Comparison of ENCODE assay signal across 12 cellular contexts in the genomic region with DNA sequence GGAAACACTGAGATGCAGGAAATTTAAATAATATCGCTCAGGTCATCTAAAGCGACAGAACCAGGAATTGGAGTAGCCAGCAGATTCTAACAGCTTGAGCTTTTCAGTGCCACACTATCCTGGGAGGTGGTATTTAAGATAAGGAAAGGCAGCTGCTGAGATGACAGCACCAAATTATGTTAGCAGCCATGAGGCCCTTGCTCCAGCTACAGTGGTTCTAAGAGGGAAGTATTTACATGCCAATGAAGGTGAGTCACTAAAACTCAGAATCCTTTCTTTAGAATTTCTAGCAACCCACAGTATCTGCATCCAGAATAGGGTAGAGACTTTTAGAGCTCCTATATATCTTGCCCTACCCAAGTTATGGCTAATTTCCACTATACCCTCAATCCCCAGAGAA.
A peak's percentile ranks its signal among the peaks of the same experiment; 100 is the strongest.
DNase-seq lines count a peak whose midpoint lies in the region; ATAC-seq, FAIRE-seq and TF ChIP-seq lines count a peak whose summit lies in the region.
"Had no signal": no experiment of that assay in that cellular context is flagged by ENCODE, and none has a peak within 500 bp of the region (broad histone marks: within the 10 kb centered on the region; RNA-seq: fewer than 3 reads in every experiment).

No MANE protein-coding gene starts in this region.

- H3K9me3 ChIP-seq in RWPE2 (ENCODE audit: severe bottlenecking): no peaks in the 10 kb centered on the region
- no peaks in the 10 kb centered on the region for H3K9me3 ChIP-seq in osteoblast (ENCODE audit: low read depth, low read length)

- H3K36me3 ChIP-seq in RWPE2 (ENCODE audit: low read depth) (no peaks in the 10 kb centered on the region), osteoblast (ENCODE audit: insufficient read depth, low read length) (no peaks in the 10 kb centered on the region)

- no peaks in the 10 kb centered on the region for H3K4me1 Mint-ChIP-seq in activated T-cell treated with anti-CD3 and anti-CD28 coated beads, Interleukin-2, amount 50 U/mL, for 72 hours (ENCODE audit: low read depth)
- H3K4me1 Mint-ChIP-seq: activated naive CD8-positive, alpha-beta T cell treated with anti-CD3 and anti-CD28 coated beads for 36 hours had no signal

- H4K20me1 ChIP-seq in osteoblast (ENCODE audit: insufficient read depth, low read length): no peaks in the 10 kb centered on the region

- no peaks in the 10 kb centered on the region for H3K9me3 Mint-ChIP-seq in activated T-cell treated with anti-CD3 and anti-CD28 coated beads, Interleukin-2, amount 50 U/mL, for 72 hours
- H3K9me3 Mint-ChIP-seq: activated CD4-positive, alpha-beta memory T cell treated with anti-CD3 and anti-CD28 coated beads for 36 hours; activated naive CD8-positive, alpha-beta T cell treated with anti-CD3 and anti-CD28 coated beads for 36 hours had no signal

- FAIRE-seq in GM12892 (lab: Jason Lieb, UNC): no peak

- no peak overlapping the region for H3K4me2 ChIP-seq in osteoblast (ENCODE audit: insufficient read depth, low read length)

- no peaks in the 10 kb centered on the region for H3K36me3 Mint-ChIP-seq in activated T-cell treated with anti-CD3 and anti-CD28 coated beads, Interleukin-2, amount 50 U/mL, for 72 hours (ENCODE audit: insufficient read depth in 2 of 2)
- H3K36me3 Mint-ChIP-seq: activated CD4-positive, alpha-beta memory T cell treated with anti-CD3 and anti-CD28 coated beads for 36 hours; activated naive CD8-positive, alpha-beta T cell treated with anti-CD3 and anti-CD28 coated beads for 36 hours had no signal

- H3K27ac ChIP-seq in RWPE2 (ENCODE audit: poor library complexity, severe bottlenecking) (no peak overlapping the region), foreskin keratinocyte (no peak overlapping the region), osteoblast (ENCODE audit: low read depth, low read length) (no peak overlapping the region)

- peaks cover 10% of the 10 kb centered on the region for H3K27me3 Mint-ChIP-seq in activated T-cell treated with anti-CD3 and anti-CD28 coated beads, Interleukin-2, amount 50 U/mL, for 72 hours (ENCODE audit: low read depth)
- H3K27me3 Mint-ChIP-seq: activated CD4-positive, alpha-beta memory T cell treated with anti-CD3 and anti-CD28 coated beads for 36 hours had no signal

- H2AFZ ChIP-seq in osteoblast (ENCODE audit: low read length): no peak overlapping the region

- ATAC-seq in RWPE2 (ENCODE audit: low read depth): peak; percentile 52; the same call in 1 of the 3 replicates
- peak; percentile 85 for ATAC-seq in foreskin keratinocyte
- ATAC-seq in activated T-cell treated with anti-CD3 and anti-CD28 coated beads, Interleukin-2, amount 50 U/mL, for 72 hours (replicated peaks in 1 of 2): no peak

- peak; percentile 19 for DNase-seq in GM04503 (ENCODE audit: low read depth)
- no peak for DNase-seq in RWPE2 (ENCODE audit: low spot score)
- peak in 1 of 2 donors; percentile 48 for DNase-seq in foreskin keratinocyte
- DNase-seq in osteoblast (ENCODE audit: insufficient read length, low spot score, missing footprints): peak; percentile 69
- DNase-seq in NCI-H69 (lab: John Stamatoyannopoulos, UW): no peak
- no peak for DNase-seq in activated CD8-positive, alpha-beta memory T cell treated with anti-CD3 and anti-CD28 coated beads, Interleukin-2, amount 50 U/mL, for 48 hours
- no peak for DNase-seq in GM12892 (ENCODE audit: insufficient read length)
- DNase-seq in activated T-cell treated with anti-CD3 and anti-CD28 coated beads, Interleukin-2, amount 50 U/mL, for 72 hours: no peak
- DNase-seq: activated CD4-positive, alpha-beta memory T cell treated with anti-CD3 and anti-CD28 coated beads for 36 hours; activated naive CD8-positive, alpha-beta T cell treated with anti-CD3 and anti-CD28 coated beads for 36 hours; midbrain; NCI-H345 had no signal

- H3K27ac Mint-ChIP-seq in activated T-cell treated with anti-CD3 and anti-CD28 coated beads, Interleukin-2, amount 50 U/mL, for 72 hours: no peak overlapping the region
- H3K27ac Mint-ChIP-seq: activated CD4-positive, alpha-beta memory T cell treated with anti-CD3 and anti-CD28 coated beads for 36 hours; activated naive CD8-positive, alpha-beta T cell treated with anti-CD3 and anti-CD28 coated beads for 36 hours had no signal

- H3K4me1 ChIP-seq in RWPE2 (ENCODE audit: insufficient read depth, poor library complexity, severe bottlenecking) (no peaks in the 10 kb centered on the region), foreskin keratinocyte (no peaks in the 10 kb centered on the region), osteoblast (ENCODE audit: insufficient read depth, low read length) (no peaks in the 10 kb centered on the region)

- H3K4me3 ChIP-seq in RWPE2 (ENCODE audit: severe bottlenecking) (no peak overlapping the region), osteoblast (ENCODE audit: insufficient read depth, low read length) (no peak overlapping the region)

- no peak for TF ChIP-seq POLR2A in GM12892 (IDR thresholded peaks at IDR 0.05; ENCODE audit: low read depth, low read length)

- TF ChIP-seq CTCF in RWPE2 (IDR thresholded peaks at IDR 0.05; ENCODE audit: poor library complexity, severe bottlenecking) (no peak), foreskin keratinocyte (conservative IDR thresholded peaks at IDR 0.05) (no peak), osteoblast (IDR thresholded peaks at IDR 0.05; ENCODE audit: extremely low read depth, low read depth, low read length) (no peak)

- no peaks in the 10 kb centered on the region for H3K27me3 ChIP-seq in RWPE2 (ENCODE audit: insufficient read depth, poor library complexity, severe bottlenecking)
- H3K27me3 ChIP-seq in foreskin keratinocyte: no peaks in the 10 kb centered on the region
- no peaks in the 10 kb centered on the region for H3K27me3 ChIP-seq in osteoblast (ENCODE audit: insufficient read depth, low read length)

- H3K4me3 Mint-ChIP-seq in activated T-cell treated with anti-CD3 and anti-CD28 coated beads, Interleukin-2, amount 50 U/mL, for 72 hours: no peak overlapping the region
- H3K4me3 Mint-ChIP-seq: activated CD4-positive, alpha-beta memory T cell treated with anti-CD3 and anti-CD28 coated beads for 36 hours; activated naive CD8-positive, alpha-beta T cell treated with anti-CD3 and anti-CD28 coated beads for 36 hours had no signal

- H3K79me2 ChIP-seq in osteoblast (ENCODE audit: insufficient read depth, low read length): no peaks in the 10 kb centered on the region

Comparison
In these comparisons a context has a peak if more than half of its experiments do, and no peak if none do; other contexts are left out.
1. DNase-seq: peak in GM04503 (single experiment) and osteoblast (single experiment); none in RWPE2 (single experiment), NCI-H69 (single experiment), activated CD8-positive, alpha-beta memory T cell treated with anti-CD3 and anti-CD28 coated beads, Interleukin-2, amount 50 U/mL, for 48 hours (single experiment), GM12892 (single experiment) and activated T-cell treated with anti-CD3 and anti-CD28 coated beads, Interleukin-2, amount 50 U/mL, for 72 hours (0 of 2).
2. ATAC-seq: peak in RWPE2 (single experiment) and foreskin keratinocyte (single experiment); none in activated T-cell treated with anti-CD3 and anti-CD28 coated beads, Interleukin-2, amount 50 U/mL, for 72 hours (0 of 2).